Comparison of ENCODE assay signal across 15 cellular contexts in the genomic region with DNA sequence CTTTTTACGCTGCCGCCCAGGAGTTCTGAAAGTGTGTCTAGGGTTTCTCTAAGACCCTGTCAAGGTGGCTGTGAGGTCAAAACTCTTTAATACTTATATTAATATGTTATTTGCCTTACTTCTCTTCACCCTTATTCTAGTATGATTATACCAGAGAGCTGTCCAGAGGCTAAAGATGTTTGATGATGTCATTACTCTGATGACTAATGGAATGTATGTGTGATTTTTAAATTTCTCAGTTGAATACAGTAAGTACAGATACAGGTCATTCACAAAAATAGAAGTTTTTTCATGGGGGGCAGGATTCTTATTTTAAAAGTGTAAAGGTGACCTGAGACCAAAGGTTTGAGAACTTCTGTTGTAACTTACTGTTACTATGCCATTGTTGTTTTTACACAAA.
"Had no signal": no experiment of that assay in that cellular context is flagged by ENCODE, and none has a peak within 500 bp of the region (broad histone marks: within the 10 kb centered on the region; RNA-seq: fewer than 3 reads in every experiment).

No MANE protein-coding gene starts in this region.

- H3K4me3 Mint-ChIP-seq: activated CD4-positive, alpha-beta T cell treated with anti-CD3 and anti-CD28 coated beads, Interleukin-2, amount 10 ng/mL, durations not matched to agents 24 days and 14 days; activated CD8-positive, alpha-beta T cell treated with anti-CD3 and anti-CD28 coated beads, Interleukin-2, amount 10 ng/mL, durations not matched to agents 7 days and 5 days; activated naive CD8-positive, alpha-beta T cell; activated T-cell treated with anti-CD3 and anti-CD28 coated beads, Interleukin-2, amount 50 U/mL, for 72 hours; neural crest cell; stimulated activated naive CD8-positive, alpha-beta T cell treated with anti-CD3 and anti-CD28 coated beads, Interleukin-15, Interleukin-2, amounts not matched to agents 100 ng/mL and 50 ng/mL, for 24 hours had no signal

- H3K27ac Mint-ChIP-seq: activated CD4-positive, alpha-beta T cell treated with anti-CD3 and anti-CD28 coated beads, Interleukin-2, amount 10 ng/mL, durations not matched to agents 24 days and 14 days; activated CD8-positive, alpha-beta T cell treated with anti-CD3 and anti-CD28 coated beads, Interleukin-2, amount 10 ng/mL, durations not matched to agents 7 days and 5 days; activated naive CD8-positive, alpha-beta T cell; activated T-cell treated with anti-CD3 and anti-CD28 coated beads, Interleukin-2, amount 50 U/mL, for 72 hours; stimulated activated naive CD8-positive, alpha-beta T cell treated with anti-CD3 and anti-CD28 coated beads, Interleukin-15, Interleukin-2, amounts not matched to agents 100 ng/mL and 50 ng/mL, for 24 hours had no signal

- H3K27me3 Mint-ChIP-seq: activated CD4-positive, alpha-beta T cell treated with anti-CD3 and anti-CD28 coated beads, Interleukin-2, amount 10 ng/mL, durations not matched to agents 24 days and 14 days; activated naive CD8-positive, alpha-beta T cell; stimulated activated naive CD8-positive, alpha-beta T cell treated with anti-CD3 and anti-CD28 coated beads, Interleukin-15, Interleukin-2, amounts not matched to agents 100 ng/mL and 50 ng/mL, for 24 hours had no signal

- H3K36me3 Mint-ChIP-seq: activated naive CD8-positive, alpha-beta T cell had no signal

- H3K4me1 Mint-ChIP-seq: activated CD4-positive, alpha-beta T cell treated with anti-CD3 and anti-CD28 coated beads, Interleukin-2, amount 10 ng/mL, durations not matched to agents 24 days and 14 days had no signal

- DNase-seq: activated CD4-positive, alpha-beta T cell treated with anti-CD3 and anti-CD28 coated beads, Interleukin-2, amount 10 ng/mL, durations not matched to agents 24 days and 14 days; activated CD8-positive, alpha-beta memory T cell treated with anti-CD3 and anti-CD28 coated beads, Interleukin-2, amount 50 U/mL, for 48 hours; activated CD8-positive, alpha-beta T cell treated with anti-CD3 and anti-CD28 coated beads, Interleukin-2, amount 10 ng/mL, durations not matched to agents 7 days and 5 days; activated gamma-delta T cell treated with Interleukin-2 at 50 U/mL for 16 hours; activated T-cell treated with anti-CD3 and anti-CD28 coated beads, Interleukin-2, amount 50 U/mL, for 72 hours; heart left ventricle; left colon; lower lobe of right lung; midbrain; sigmoid colon; spleen; T-helper 2 cell had no signal

- ATAC-seq: activated CD8-positive, alpha-beta T cell treated with anti-CD3 and anti-CD28 coated beads, Interleukin-2, amount 10 ng/mL, durations not matched to agents 7 days and 5 days; activated T-cell treated with anti-CD3 and anti-CD28 coated beads, Interleukin-2, amount 50 U/mL, for 72 hours; heart left ventricle; lower lobe of right lung had no signal

- H3K9me3 Mint-ChIP-seq: activated CD4-positive, alpha-beta T cell treated with anti-CD3 and anti-CD28 coated beads, Interleukin-2, amount 10 ng/mL, durations not matched to agents 24 days and 14 days had no signal
